2 cellular contexts compared by ENCODE assay signal in the genomic region with DNA sequence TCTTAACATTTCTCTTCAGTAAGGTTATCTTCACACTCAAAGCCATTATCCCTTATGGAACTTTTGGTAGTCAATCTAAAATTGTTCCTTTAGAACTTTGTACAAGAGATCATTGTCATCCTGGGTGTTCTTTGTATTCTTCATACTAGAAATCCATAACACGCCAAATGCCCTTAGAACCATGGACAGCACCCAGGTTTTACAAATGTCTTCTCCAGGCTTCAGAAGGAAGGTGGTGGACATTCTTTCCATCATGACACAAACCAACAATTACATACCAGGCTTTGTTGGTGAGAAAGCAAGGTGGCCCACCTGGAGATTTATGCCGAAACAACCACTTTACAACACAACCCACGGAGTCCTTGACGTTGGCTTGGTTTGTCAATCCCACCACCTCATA.
TF ChIP-seq lines count a peak whose summit lies in the region.

No MANE protein-coding gene starts in this region.

TF ChIP-seq in GM23338, 12 proteins besides CTCF, POLR2A, EP300 and RAD21 (continued from another document):
- TF ChIP-seq, protein P1, sequence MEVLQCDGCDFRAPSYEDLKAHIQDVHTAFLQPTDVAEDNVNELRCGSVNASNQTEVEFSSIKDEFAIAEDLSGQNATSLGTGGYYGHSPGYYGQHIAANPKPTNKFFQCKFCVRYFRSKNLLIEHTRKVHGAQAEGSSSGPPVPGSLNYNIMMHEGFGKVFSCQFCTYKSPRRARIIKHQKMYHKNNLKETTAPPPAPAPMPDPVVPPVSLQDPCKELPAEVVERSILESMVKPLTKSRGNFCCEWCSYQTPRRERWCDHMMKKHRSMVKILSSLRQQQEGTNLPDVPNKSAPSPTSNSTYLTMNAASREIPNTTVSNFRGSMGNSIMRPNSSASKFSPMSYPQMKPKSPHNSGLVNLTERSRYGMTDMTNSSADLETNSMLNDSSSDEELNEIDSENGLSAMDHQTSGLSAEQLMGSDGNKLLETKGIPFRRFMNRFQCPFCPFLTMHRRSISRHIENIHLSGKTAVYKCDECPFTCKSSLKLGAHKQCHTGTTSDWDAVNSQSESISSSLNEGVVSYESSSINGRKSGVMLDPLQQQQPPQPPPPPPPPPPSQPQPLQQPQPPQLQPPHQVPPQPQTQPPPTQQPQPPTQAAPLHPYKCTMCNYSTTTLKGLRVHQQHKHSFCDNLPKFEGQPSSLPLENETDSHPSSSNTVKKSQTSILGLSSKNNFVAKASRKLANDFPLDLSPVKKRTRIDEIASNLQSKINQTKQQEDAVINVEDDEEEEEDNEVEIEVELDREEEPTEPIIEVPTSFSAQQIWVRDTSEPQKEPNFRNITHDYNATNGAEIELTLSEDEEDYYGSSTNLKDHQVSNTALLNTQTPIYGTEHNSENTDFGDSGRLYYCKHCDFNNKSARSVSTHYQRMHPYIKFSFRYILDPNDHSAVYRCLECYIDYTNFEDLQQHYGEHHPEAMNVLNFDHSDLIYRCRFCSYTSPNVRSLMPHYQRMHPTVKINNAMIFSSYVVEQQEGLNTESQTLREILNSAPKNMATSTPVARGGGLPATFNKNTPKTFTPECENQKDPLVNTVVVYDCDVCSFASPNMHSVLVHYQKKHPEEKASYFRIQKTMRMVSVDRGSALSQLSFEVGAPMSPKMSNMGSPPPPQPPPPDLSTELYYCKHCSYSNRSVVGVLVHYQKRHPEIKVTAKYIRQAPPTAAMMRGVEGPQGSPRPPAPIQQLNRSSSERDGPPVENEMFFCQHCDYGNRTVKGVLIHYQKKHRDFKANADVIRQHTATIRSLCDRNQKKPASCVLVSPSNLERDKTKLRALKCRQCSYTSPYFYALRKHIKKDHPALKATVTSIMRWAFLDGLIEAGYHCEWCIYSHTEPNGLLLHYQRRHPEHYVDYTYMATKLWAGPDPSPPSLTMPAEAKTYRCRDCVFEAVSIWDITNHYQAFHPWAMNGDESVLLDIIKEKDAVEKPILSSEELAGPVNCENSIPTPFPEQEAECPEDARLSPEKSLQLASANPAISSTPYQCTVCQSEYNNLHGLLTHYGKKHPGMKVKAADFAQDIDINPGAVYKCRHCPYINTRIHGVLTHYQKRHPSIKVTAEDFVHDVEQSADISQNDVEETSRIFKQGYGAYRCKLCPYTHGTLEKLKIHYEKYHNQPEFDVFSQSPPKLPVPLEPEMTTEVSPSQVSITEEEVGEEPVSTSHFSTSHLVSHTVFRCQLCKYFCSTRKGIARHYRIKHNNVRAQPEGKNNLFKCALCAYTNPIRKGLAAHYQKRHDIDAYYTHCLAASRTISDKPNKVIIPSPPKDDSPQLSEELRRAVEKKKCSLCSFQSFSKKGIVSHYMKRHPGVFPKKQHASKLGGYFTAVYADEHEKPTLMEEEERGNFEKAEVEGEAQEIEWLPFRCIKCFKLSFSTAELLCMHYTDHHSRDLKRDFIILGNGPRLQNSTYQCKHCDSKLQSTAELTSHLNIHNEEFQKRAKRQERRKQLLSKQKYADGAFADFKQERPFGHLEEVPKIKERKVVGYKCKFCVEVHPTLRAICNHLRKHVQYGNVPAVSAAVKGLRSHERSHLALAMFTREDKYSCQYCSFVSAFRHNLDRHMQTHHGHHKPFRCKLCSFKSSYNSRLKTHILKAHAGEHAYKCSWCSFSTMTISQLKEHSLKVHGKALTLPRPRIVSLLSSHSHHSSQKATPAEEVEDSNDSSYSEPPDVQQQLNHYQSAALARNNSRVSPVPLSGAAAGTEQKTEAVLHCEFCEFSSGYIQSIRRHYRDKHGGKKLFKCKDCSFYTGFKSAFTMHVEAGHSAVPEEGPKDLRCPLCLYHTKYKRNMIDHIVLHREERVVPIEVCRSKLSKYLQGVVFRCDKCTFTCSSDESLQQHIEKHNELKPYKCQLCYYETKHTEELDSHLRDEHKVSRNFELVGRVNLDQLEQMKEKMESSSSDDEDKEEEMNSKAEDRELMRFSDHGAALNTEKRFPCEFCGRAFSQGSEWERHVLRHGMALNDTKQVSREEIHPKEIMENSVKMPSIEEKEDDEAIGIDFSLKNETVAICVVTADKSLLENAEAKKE (CRISPR knock-in tag; IDR thresholded peaks at IDR 0.05): no peak
- no peak for TF ChIP-seq CREB1 (CRISPR knock-in tag; IDR thresholded peaks at IDR 0.05; ENCODE audit: low read depth)
- TF ChIP-seq ZNF114 (CRISPR knock-in tag; IDR thresholded peaks at IDR 0.05): no peak
- TF ChIP-seq, protein P2, sequence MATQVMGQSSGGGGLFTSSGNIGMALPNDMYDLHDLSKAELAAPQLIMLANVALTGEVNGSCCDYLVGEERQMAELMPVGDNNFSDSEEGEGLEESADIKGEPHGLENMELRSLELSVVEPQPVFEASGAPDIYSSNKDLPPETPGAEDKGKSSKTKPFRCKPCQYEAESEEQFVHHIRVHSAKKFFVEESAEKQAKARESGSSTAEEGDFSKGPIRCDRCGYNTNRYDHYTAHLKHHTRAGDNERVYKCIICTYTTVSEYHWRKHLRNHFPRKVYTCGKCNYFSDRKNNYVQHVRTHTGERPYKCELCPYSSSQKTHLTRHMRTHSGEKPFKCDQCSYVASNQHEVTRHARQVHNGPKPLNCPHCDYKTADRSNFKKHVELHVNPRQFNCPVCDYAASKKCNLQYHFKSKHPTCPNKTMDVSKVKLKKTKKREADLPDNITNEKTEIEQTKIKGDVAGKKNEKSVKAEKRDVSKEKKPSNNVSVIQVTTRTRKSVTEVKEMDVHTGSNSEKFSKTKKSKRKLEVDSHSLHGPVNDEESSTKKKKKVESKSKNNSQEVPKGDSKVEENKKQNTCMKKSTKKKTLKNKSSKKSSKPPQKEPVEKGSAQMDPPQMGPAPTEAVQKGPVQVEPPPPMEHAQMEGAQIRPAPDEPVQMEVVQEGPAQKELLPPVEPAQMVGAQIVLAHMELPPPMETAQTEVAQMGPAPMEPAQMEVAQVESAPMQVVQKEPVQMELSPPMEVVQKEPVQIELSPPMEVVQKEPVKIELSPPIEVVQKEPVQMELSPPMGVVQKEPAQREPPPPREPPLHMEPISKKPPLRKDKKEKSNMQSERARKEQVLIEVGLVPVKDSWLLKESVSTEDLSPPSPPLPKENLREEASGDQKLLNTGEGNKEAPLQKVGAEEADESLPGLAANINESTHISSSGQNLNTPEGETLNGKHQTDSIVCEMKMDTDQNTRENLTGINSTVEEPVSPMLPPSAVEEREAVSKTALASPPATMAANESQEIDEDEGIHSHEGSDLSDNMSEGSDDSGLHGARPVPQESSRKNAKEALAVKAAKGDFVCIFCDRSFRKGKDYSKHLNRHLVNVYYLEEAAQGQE (IDR thresholded peaks at IDR 0.05; ENCODE audit: unreplicated experiment): peak; percentile 65
- TF ChIP-seq, protein P3, sequence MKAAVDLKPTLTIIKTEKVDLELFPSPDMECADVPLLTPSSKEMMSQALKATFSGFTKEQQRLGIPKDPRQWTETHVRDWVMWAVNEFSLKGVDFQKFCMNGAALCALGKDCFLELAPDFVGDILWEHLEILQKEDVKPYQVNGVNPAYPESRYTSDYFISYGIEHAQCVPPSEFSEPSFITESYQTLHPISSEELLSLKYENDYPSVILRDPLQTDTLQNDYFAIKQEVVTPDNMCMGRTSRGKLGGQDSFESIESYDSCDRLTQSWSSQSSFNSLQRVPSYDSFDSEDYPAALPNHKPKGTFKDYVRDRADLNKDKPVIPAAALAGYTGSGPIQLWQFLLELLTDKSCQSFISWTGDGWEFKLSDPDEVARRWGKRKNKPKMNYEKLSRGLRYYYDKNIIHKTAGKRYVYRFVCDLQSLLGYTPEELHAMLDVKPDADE (IDR thresholded peaks at IDR 0.05): no peak

TF ChIP-seq in GM12878, 131 proteins besides CTCF, POLR2A, EP300 and RAD21:
- TF ChIP-seq, protein P2 (IDR thresholded peaks at IDR 0.05; ENCODE audit: low read depth, low read length): peak; percentile 67; the same call in 1 of the 2 replicates
- no peak for TF ChIP-seq PAX8 (IDR thresholded peaks at IDR 0.05)
